30 cellular contexts compared by ENCODE assay signal in the genomic region with DNA sequence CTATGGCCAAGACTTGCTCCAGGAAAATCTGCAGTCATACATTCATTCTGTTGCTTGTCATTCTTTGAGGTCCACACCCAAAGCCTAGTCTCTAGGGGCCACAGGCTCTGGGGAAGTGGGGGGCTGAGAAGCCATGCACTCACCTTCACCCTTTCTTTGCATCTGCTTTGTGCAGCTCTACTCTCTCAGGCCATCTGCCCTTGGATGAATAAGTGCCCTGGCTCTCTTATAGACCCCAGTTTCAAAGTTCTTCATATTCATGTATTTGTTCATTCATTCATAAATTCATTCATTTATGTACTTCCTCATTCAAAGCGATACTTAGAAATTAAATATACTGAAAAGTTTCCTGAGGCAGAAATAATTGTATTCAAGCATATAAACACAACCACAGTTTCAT.
"Had no signal": no experiment of that assay in that cellular context is flagged by ENCODE, and none has a peak within 500 bp of the region (broad histone marks: within the 10 kb centered on the region; RNA-seq: fewer than 3 reads in every experiment).

No MANE protein-coding gene starts in this region.

- H3K27ac ChIP-seq: epithelial cell of prostate, gastroesophageal sphincter, heart left ventricle, hepatocyte, neural progenitor cell, parathyroid adenoma, prostate gland, right atrium auricular region, thoracic aorta, tibial nerve, upper lobe of left lung had no signal

- H3K27me3 Mint-ChIP-seq: dendritic cell treated with granulocyte-macrophage colony-stimulating factor and Interleukin-4, amounts not matched to agents 40 ng/mL and 50 ng/mL, for 4 days had no signal

- H3K4me2 ChIP-seq: hepatocyte, neural progenitor cell, smooth muscle cell had no signal

- DNase-seq: effector CD8-positive, alpha-beta T cell; endodermal cell; foreskin fibroblast; heart left ventricle; kidney; naive thymus-derived CD4-positive, alpha-beta T cell; stimulated activated CD4-positive, alpha-beta T cell treated with anti-CD3 and anti-CD28 coated beads, Interleukin-12 subunit alpha, Interleukin-12 subunit beta, amount 100 ng/mL, for 4 hours; stimulated activated CD4-positive, alpha-beta T cell treated with anti-CD3 and anti-CD28 coated beads, Interleukin-2, amount 100 ng/mL, for 24 hours; stimulated activated CD4-positive, alpha-beta T cell treated with anti-CD3 and anti-CD28 coated beads, Interleukin-4, amount 100 ng/mL, for 24 hours; stimulated activated naive CD8-positive, alpha-beta T cell treated with anti-CD3 and anti-CD28 coated beads, Interleukin-15, Interleukin-2, amounts not matched to agents 100 U/mL and 50 U/mL, for 24 hours; upper lobe of left lung had no signal

- H3K27me3 ChIP-seq: gastroesophageal sphincter, heart left ventricle, hepatocyte, neural progenitor cell, right atrium auricular region, tibial nerve, upper lobe of left lung had no signal

- H3K79me2 ChIP-seq: hepatocyte, parathyroid adenoma had no signal

- H3K36me3 Mint-ChIP-seq: mesothelial cell of epicardium; neural progenitor cell; stimulated activated effector memory CD8-positive, alpha-beta T cell treated with anti-CD3 and anti-CD28 coated beads, Interleukin-12 subunit alpha, Interleukin-12 subunit beta, amount 100 ng/mL, for 72 hours had no signal

- H3K9ac ChIP-seq: neural progenitor cell, parathyroid adenoma had no signal

- H3K9me3 ChIP-seq: gastroesophageal sphincter, heart left ventricle, prostate gland, right atrium auricular region, thoracic aorta, upper lobe of left lung had no signal

- H3K4me3 Mint-ChIP-seq: dendritic cell treated with granulocyte-macrophage colony-stimulating factor and Interleukin-4, amounts not matched to agents 40 ng/mL and 50 ng/mL, for 4 days; endodermal cell; memory B cell; mesothelial cell of epicardium; naive thymus-derived CD4-positive, alpha-beta T cell; nephron; neural progenitor cell; stimulated activated effector memory CD8-positive, alpha-beta T cell treated with anti-CD3 and anti-CD28 coated beads, Interleukin-12 subunit alpha, Interleukin-12 subunit beta, amount 100 ng/mL, for 72 hours had no signal

- H3K4me1 ChIP-seq: gastroesophageal sphincter, heart left ventricle, neural progenitor cell, parathyroid adenoma, prostate gland, right atrium auricular region, tibial nerve, upper lobe of left lung had no signal

- H3K4me3 ChIP-seq: gastroesophageal sphincter, heart left ventricle, hepatocyte, lung, neural progenitor cell, prostate gland, right atrium auricular region, smooth muscle cell, thoracic aorta, tibial nerve, upper lobe of left lung had no signal

- H2AFZ ChIP-seq: hepatocyte, neural progenitor cell, parathyroid adenoma had no signal

- H3K36me3 ChIP-seq: gastroesophageal sphincter, heart left ventricle, neural progenitor cell, prostate gland, right atrium auricular region, thoracic aorta, tibial nerve, upper lobe of left lung had no signal

- H3K4me1 Mint-ChIP-seq: endodermal cell; mesothelial cell of epicardium; nephron; neural progenitor cell; stimulated activated effector memory CD8-positive, alpha-beta T cell treated with anti-CD3 and anti-CD28 coated beads, Interleukin-12 subunit alpha, Interleukin-12 subunit beta, amount 100 ng/mL, for 72 hours had no signal

- H3K27ac Mint-ChIP-seq: dendritic cell treated with granulocyte-macrophage colony-stimulating factor and Interleukin-4, amounts not matched to agents 40 ng/mL and 50 ng/mL, for 4 days; endodermal cell; memory B cell; mesothelial cell of epicardium; naive thymus-derived CD4-positive, alpha-beta T cell; nephron; neural progenitor cell; stimulated activated effector memory CD8-positive, alpha-beta T cell treated with anti-CD3 and anti-CD28 coated beads, Interleukin-12 subunit alpha, Interleukin-12 subunit beta, amount 100 ng/mL, for 72 hours had no signal

- H3K9me3 Mint-ChIP-seq: nephron had no signal

- ATAC-seq: esophagus mucosa; gastroesophageal sphincter; heart left ventricle; left lobe of liver; naive thymus-derived CD4-positive, alpha-beta T cell; sciatic nerve; stimulated activated effector memory CD8-positive, alpha-beta T cell treated with anti-CD3 and anti-CD28 coated beads, Interleukin-12 subunit alpha, Interleukin-12 subunit beta, amount 100 ng/mL, for 72 hours; stimulated activated naive CD8-positive, alpha-beta T cell treated with anti-CD3 and anti-CD28 coated beads, Interleukin-15, Interleukin-2, amounts not matched to agents 100 U/mL and 50 U/mL, for 24 hours had no signal
